ENCODE assay signal across 6 cellular contexts in the genomic region with DNA sequence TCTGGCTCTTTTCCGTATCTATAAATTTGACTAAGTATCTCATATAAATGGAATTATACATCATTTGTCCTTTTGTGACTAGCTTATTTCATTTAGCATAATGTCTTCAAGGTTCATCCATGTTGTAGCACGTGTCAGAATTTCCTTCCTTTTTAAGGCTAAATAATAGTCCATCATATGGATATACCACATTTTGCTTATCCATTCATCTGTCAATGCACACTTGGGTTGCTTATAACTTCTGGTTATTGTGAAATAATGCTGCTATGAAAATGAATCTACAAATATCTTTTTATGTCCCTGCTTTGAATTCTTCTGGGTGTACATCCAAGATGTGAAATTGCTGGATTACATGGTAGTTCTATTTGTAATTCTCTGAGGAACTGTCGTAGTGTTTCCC.
"Had no signal": no experiment of that assay in that cellular context is flagged by ENCODE, and none has a peak within 500 bp of the region (broad histone marks: within the 10 kb centered on the region; RNA-seq: fewer than 3 reads in every experiment).

No MANE protein-coding gene starts in this region.

- H3K9ac ChIP-seq: KMS-11 had no signal

- H3K27ac ChIP-seq: HL-60, KMS-11 had no signal

- H3K4me2 ChIP-seq: KMS-11 had no signal

- FAIRE-seq: HepG2, HTR-8/SVneo had no signal

- DNase-seq: KBM-7, KG1 had no signal

- ATAC-seq: HepG2 had no signal
